In the genomic region with DNA sequence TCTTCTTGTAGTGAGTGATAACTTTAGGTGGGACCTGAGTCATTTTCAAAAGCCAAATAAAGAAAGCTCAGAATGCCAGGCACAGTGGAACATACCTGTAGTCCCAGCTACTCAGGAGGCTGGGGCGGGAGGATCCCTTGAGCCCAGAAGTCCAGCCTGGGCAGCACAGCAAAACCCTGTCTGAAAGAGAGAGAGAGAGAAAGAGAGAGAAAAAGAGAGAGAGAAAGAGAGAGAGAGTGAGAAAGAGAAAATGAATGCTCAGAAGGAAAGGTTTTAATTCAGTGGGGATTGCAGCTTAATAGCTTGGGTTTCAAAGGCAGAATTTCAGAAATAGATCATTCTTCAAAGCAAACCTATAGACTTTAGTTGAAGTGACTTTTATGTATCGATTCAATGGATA, we compare ENCODE assay signal across 2 cellular contexts.
A peak's percentile ranks its signal among the peaks of the same experiment; 100 is the strongest.
TF ChIP-seq lines count a peak whose summit lies in the region.

No MANE protein-coding gene starts in this region.

TF ChIP-seq in GM23338, 12 proteins besides CTCF, POLR2A, EP300 and RAD21:
- TF ChIP-seq EZH2 (IDR thresholded peaks at IDR 0.05; ENCODE audit: low read depth, unreplicated experiment) (no peak), STAT1 (IDR thresholded peaks at IDR 0.05; ENCODE audit: unreplicated experiment) (no peak), EZH2phosphoT487 (IDR thresholded peaks at IDR 0.05; ENCODE audit: unreplicated experiment) (no peak), NANOG (IDR thresholded peaks at IDR 0.05; ENCODE audit: borderline replicate concordance) (no peak), ZNF331 (CRISPR knock-in tag; IDR thresholded peaks at IDR 0.05; ENCODE audit: low read depth) (no peak), POLR2AphosphoS5 (IDR thresholded peaks at IDR 0.05; ENCODE audit: low read depth) (no peak), ZNF114 (CRISPR knock-in tag; IDR thresholded peaks at IDR 0.05) (no peak), CREB1 (CRISPR knock-in tag; IDR thresholded peaks at IDR 0.05; ENCODE audit: low read depth) (no peak), JUNB (IDR thresholded peaks at IDR 0.05; ENCODE audit: unreplicated experiment) (no peak)
- TF ChIP-seq, protein P1, sequence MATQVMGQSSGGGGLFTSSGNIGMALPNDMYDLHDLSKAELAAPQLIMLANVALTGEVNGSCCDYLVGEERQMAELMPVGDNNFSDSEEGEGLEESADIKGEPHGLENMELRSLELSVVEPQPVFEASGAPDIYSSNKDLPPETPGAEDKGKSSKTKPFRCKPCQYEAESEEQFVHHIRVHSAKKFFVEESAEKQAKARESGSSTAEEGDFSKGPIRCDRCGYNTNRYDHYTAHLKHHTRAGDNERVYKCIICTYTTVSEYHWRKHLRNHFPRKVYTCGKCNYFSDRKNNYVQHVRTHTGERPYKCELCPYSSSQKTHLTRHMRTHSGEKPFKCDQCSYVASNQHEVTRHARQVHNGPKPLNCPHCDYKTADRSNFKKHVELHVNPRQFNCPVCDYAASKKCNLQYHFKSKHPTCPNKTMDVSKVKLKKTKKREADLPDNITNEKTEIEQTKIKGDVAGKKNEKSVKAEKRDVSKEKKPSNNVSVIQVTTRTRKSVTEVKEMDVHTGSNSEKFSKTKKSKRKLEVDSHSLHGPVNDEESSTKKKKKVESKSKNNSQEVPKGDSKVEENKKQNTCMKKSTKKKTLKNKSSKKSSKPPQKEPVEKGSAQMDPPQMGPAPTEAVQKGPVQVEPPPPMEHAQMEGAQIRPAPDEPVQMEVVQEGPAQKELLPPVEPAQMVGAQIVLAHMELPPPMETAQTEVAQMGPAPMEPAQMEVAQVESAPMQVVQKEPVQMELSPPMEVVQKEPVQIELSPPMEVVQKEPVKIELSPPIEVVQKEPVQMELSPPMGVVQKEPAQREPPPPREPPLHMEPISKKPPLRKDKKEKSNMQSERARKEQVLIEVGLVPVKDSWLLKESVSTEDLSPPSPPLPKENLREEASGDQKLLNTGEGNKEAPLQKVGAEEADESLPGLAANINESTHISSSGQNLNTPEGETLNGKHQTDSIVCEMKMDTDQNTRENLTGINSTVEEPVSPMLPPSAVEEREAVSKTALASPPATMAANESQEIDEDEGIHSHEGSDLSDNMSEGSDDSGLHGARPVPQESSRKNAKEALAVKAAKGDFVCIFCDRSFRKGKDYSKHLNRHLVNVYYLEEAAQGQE (IDR thresholded peaks at IDR 0.05; ENCODE audit: unreplicated experiment) = no peak
- TF ChIP-seq, protein P2, sequence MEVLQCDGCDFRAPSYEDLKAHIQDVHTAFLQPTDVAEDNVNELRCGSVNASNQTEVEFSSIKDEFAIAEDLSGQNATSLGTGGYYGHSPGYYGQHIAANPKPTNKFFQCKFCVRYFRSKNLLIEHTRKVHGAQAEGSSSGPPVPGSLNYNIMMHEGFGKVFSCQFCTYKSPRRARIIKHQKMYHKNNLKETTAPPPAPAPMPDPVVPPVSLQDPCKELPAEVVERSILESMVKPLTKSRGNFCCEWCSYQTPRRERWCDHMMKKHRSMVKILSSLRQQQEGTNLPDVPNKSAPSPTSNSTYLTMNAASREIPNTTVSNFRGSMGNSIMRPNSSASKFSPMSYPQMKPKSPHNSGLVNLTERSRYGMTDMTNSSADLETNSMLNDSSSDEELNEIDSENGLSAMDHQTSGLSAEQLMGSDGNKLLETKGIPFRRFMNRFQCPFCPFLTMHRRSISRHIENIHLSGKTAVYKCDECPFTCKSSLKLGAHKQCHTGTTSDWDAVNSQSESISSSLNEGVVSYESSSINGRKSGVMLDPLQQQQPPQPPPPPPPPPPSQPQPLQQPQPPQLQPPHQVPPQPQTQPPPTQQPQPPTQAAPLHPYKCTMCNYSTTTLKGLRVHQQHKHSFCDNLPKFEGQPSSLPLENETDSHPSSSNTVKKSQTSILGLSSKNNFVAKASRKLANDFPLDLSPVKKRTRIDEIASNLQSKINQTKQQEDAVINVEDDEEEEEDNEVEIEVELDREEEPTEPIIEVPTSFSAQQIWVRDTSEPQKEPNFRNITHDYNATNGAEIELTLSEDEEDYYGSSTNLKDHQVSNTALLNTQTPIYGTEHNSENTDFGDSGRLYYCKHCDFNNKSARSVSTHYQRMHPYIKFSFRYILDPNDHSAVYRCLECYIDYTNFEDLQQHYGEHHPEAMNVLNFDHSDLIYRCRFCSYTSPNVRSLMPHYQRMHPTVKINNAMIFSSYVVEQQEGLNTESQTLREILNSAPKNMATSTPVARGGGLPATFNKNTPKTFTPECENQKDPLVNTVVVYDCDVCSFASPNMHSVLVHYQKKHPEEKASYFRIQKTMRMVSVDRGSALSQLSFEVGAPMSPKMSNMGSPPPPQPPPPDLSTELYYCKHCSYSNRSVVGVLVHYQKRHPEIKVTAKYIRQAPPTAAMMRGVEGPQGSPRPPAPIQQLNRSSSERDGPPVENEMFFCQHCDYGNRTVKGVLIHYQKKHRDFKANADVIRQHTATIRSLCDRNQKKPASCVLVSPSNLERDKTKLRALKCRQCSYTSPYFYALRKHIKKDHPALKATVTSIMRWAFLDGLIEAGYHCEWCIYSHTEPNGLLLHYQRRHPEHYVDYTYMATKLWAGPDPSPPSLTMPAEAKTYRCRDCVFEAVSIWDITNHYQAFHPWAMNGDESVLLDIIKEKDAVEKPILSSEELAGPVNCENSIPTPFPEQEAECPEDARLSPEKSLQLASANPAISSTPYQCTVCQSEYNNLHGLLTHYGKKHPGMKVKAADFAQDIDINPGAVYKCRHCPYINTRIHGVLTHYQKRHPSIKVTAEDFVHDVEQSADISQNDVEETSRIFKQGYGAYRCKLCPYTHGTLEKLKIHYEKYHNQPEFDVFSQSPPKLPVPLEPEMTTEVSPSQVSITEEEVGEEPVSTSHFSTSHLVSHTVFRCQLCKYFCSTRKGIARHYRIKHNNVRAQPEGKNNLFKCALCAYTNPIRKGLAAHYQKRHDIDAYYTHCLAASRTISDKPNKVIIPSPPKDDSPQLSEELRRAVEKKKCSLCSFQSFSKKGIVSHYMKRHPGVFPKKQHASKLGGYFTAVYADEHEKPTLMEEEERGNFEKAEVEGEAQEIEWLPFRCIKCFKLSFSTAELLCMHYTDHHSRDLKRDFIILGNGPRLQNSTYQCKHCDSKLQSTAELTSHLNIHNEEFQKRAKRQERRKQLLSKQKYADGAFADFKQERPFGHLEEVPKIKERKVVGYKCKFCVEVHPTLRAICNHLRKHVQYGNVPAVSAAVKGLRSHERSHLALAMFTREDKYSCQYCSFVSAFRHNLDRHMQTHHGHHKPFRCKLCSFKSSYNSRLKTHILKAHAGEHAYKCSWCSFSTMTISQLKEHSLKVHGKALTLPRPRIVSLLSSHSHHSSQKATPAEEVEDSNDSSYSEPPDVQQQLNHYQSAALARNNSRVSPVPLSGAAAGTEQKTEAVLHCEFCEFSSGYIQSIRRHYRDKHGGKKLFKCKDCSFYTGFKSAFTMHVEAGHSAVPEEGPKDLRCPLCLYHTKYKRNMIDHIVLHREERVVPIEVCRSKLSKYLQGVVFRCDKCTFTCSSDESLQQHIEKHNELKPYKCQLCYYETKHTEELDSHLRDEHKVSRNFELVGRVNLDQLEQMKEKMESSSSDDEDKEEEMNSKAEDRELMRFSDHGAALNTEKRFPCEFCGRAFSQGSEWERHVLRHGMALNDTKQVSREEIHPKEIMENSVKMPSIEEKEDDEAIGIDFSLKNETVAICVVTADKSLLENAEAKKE (CRISPR knock-in tag; IDR thresholded peaks at IDR 0.05) = no peak

TF ChIP-seq in K562, 482 proteins besides CTCF, POLR2A, EP300 and RAD21:
- no peak for TF ChIP-seq GABPA (tag; conservative IDR thresholded peaks at IDR 0.05; ENCODE audit: low read depth)
- TF ChIP-seq PCBP2 (IDR thresholded peaks at IDR 0.05; ENCODE audit: low read depth, low read length, poor library complexity, severe bottlenecking) = no peak
- TF ChIP-seq GABPB1 (CRISPR knock-in tag; IDR thresholded peaks at IDR 0.05) = no peak
- TF ChIP-seq, protein P3, sequence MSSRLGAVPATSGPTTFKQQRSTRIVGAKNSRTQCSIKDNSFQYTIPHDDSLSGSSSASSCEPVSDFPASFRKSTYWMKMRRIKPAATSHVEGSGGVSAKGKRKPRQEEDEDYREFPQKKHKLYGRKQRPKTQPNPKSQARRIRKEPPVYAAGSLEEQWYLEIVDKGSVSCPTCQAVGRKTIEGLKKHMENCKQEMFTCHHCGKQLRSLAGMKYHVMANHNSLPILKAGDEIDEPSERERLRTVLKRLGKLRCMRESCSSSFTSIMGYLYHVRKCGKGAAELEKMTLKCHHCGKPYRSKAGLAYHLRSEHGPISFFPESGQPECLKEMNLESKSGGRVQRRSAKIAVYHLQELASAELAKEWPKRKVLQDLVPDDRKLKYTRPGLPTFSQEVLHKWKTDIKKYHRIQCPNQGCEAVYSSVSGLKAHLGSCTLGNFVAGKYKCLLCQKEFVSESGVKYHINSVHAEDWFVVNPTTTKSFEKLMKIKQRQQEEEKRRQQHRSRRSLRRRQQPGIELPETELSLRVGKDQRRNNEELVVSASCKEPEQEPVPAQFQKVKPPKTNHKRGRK (tag; IDR thresholded peaks at IDR 0.05) = peak; percentile 41; the same call in 1 of the 2 replicates
TF ChIP-seq in K562: peak in this region for 1.
